Comparison of ENCODE assay signal across 25 cellular contexts in the genomic region with DNA sequence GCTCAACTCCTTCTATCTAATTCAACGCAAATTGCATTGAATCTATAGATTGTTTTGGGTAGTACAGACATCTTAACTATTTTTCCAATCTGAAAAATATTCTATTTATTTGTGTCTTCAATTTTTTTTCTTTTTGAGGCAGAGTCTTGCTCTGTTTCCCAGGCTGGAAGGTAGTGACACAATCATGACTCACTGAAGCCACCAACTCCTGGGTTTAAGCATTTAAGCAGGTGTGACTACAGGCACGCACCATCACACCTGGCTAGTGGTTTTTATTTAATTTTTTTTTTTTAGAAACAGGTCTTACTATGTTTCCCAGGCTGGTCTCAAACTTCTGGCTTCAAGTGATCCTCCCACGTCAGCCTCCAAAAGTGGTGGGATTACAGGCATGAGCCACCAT.
DNase-seq lines count a peak whose midpoint lies in the region; ATAC-seq and TF ChIP-seq lines count a peak whose summit lies in the region.
"Had no signal": no experiment of that assay in that cellular context is flagged by ENCODE, and none has a peak within 500 bp of the region (broad histone marks: within the 10 kb centered on the region; RNA-seq: fewer than 3 reads in every experiment).

No MANE protein-coding gene starts in this region.

- no TSS peak for BruUV-seq in PC-9 (replicated peaks; lab: Mats Ljungman, UMichigan)

- H2AFZ ChIP-seq in PC-9 = no peak overlapping the region

- TF ChIP-seq CTCF in PC-9 (conservative IDR thresholded peaks at IDR 0.05) = no peak

- H3K4me3 ChIP-seq in PC-9 = no peak overlapping the region
- H3K4me3 ChIP-seq: HAP-1, SJCRH30 had no signal

- no peak overlapping the region for H3K4me2 ChIP-seq in PC-9

- no peaks in the 10 kb centered on the region for H4K20me1 ChIP-seq in PC-9 (ENCODE audit: insufficient read depth)

- H3K4me1 ChIP-seq in PC-9 (replicated peaks; ENCODE audit: insufficient read depth) = peaks cover 9% of the 10 kb centered on the region; the same call in 1 of the 2 replicates
- H3K4me1 ChIP-seq: HAP-1, SJCRH30 had no signal

- no peaks in the 10 kb centered on the region for H3K9me2 ChIP-seq in PC-9 (ENCODE audit: insufficient read depth)

- H3K36me3 ChIP-seq in PC-9 (ENCODE audit: low read depth) = no peaks in the 10 kb centered on the region
- H3K36me3 ChIP-seq: HAP-1, SJCRH30 had no signal

- H3F3A ChIP-seq in PC-9 (ENCODE audit: insufficient read depth, low read depth) = no peaks in the 10 kb centered on the region

- POLR2A ChIA-PET in PC-9 (lab: Charles Lee; ENCODE audit: unreplicated experiment) = no interaction called here

- intact Hi-C loops in PC-9 (cut with micrococcal nuclease; ENCODE audit: unreplicated experiment) = no loop called here

- ATAC-seq in GM19351 (IDR thresholded peaks at IDR 0.05; ENCODE audit: unreplicated experiment) = no peak
- ATAC-seq: CD8-positive, alpha-beta T cell; Right ventricle myocardium inferior had no signal

- H3K27me3 ChIP-seq in PC-9 (ENCODE audit: insufficient read depth, low read depth) = no peaks in the 10 kb centered on the region
- H3K27me3 ChIP-seq: SJCRH30 had no signal

- no peaks in the 10 kb centered on the region for H3K9me3 ChIP-seq in PC-9 (ENCODE audit: insufficient read depth, low read depth)
- H3K9me3 ChIP-seq: HAP-1, SJCRH30 had no signal

- no peak overlapping the region for H3K27ac ChIP-seq in PC-9
- no peak overlapping the region for H3K27ac ChIP-seq in epithelial cell of prostate
- H3K27ac ChIP-seq: 22Rv1, C4-2B, SJCRH30 had no signal

- H3K79me2 ChIP-seq in PC-9 (ENCODE audit: low read depth) = no peaks in the 10 kb centered on the region

- DNase-seq in DMS53 (lab: John Stamatoyannopoulos, UW) (peak; percentile 59), DMS53 treated with DMSO at 0.1 percent for 48 hours (lab: John Stamatoyannopoulos, UW; ENCODE audit: unreplicated experiment) (no peak), PC-9 (peak; percentile 8 to 76), epithelial cell of prostate (ENCODE audit: low read depth, low spot score) (peak; percentile 14), COLO668 (lab: John Stamatoyannopoulos, UW; ENCODE audit: unreplicated experiment) (no peak), iPS-NIHi7 (ENCODE audit: extremely low spot score) (no peak)
- no peak for DNase-seq in NK-92 treated with Interleukin-12 subunit alpha and Interleukin-12 subunit beta, amount 100 ng/mL, for 24 hours (lab: John Stamatoyannopoulos, UW)
- DNase-seq: CD8-positive, alpha-beta T cell; DMS153; GOT3; IMR-90; KG1; NCI-H1092; NCI-H1417 treated with DMSO at 0.1 percent for 48 hours; NCI-H1694 treated with DMSO at 0.1 percent for 48 hours; NCI-H2081; NCI-H2227 treated with DMSO at 0.1 percent for 48 hours; NCI-H526 treated with DMSO at 0.1 percent for 48 hours; OCI-M1; SJCRH30 had no signal

- CTCF ChIA-PET in PC-9 (lab: Charles Lee) = no interaction called here

Comparison
In these comparisons a context has a peak if more than half of its experiments do, and no peak if none do; other contexts are left out.
1. DNase-seq: peak in DMS53 (single experiment), PC-9 (2 of 2) and epithelial cell of prostate (single experiment); none in DMS53 treated with DMSO at 0.1 percent for 48 hours (single experiment), NK-92 treated with Interleukin-12 subunit alpha and Interleukin-12 subunit beta, amount 100 ng/mL, for 24 hours (single experiment), COLO668 (single experiment) and iPS-NIHi7 (single experiment).